Comparison of ENCODE assay signal across 1 cellular context in the genomic region with DNA sequence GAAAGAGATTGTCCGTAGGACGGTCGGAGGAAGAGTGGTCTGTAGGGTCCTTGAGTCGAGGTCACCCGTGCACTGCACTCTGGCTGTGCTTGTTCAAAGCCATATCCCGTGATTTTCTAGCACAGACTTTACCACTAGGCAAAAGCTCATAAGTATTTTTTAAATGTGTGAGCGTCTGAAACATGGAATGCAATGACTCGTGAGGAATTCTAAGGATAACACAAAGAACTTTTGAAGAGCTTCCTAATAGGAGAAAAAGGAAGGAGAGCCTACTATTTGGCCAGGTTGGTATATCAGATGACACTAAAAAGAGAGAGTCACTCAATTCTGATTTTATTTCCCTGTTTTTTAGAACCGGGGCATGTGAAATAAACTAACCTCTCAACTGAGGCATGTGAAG.
TF ChIP-seq lines count a peak whose summit lies in the region.

No MANE protein-coding gene starts in this region.

TF ChIP-seq in GM23338, 12 proteins besides CTCF, POLR2A, EP300 and RAD21 (continued from another document):
- no peak for TF ChIP-seq ZNF462 (CRISPR knock-in tag; IDR thresholded peaks at IDR 0.05)
- TF ChIP-seq CREB1 (CRISPR knock-in tag; IDR thresholded peaks at IDR 0.05; ENCODE audit: low read depth) = no peak
- no peak for TF ChIP-seq ZNF331 (CRISPR knock-in tag; IDR thresholded peaks at IDR 0.05; ENCODE audit: low read depth)
- TF ChIP-seq, protein P1, sequence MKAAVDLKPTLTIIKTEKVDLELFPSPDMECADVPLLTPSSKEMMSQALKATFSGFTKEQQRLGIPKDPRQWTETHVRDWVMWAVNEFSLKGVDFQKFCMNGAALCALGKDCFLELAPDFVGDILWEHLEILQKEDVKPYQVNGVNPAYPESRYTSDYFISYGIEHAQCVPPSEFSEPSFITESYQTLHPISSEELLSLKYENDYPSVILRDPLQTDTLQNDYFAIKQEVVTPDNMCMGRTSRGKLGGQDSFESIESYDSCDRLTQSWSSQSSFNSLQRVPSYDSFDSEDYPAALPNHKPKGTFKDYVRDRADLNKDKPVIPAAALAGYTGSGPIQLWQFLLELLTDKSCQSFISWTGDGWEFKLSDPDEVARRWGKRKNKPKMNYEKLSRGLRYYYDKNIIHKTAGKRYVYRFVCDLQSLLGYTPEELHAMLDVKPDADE (IDR thresholded peaks at IDR 0.05) = no peak
- TF ChIP-seq STAT1 (IDR thresholded peaks at IDR 0.05; ENCODE audit: unreplicated experiment) = no peak
- no peak for TF ChIP-seq EZH2phosphoT487 (IDR thresholded peaks at IDR 0.05; ENCODE audit: unreplicated experiment)
- TF ChIP-seq, protein P2, sequence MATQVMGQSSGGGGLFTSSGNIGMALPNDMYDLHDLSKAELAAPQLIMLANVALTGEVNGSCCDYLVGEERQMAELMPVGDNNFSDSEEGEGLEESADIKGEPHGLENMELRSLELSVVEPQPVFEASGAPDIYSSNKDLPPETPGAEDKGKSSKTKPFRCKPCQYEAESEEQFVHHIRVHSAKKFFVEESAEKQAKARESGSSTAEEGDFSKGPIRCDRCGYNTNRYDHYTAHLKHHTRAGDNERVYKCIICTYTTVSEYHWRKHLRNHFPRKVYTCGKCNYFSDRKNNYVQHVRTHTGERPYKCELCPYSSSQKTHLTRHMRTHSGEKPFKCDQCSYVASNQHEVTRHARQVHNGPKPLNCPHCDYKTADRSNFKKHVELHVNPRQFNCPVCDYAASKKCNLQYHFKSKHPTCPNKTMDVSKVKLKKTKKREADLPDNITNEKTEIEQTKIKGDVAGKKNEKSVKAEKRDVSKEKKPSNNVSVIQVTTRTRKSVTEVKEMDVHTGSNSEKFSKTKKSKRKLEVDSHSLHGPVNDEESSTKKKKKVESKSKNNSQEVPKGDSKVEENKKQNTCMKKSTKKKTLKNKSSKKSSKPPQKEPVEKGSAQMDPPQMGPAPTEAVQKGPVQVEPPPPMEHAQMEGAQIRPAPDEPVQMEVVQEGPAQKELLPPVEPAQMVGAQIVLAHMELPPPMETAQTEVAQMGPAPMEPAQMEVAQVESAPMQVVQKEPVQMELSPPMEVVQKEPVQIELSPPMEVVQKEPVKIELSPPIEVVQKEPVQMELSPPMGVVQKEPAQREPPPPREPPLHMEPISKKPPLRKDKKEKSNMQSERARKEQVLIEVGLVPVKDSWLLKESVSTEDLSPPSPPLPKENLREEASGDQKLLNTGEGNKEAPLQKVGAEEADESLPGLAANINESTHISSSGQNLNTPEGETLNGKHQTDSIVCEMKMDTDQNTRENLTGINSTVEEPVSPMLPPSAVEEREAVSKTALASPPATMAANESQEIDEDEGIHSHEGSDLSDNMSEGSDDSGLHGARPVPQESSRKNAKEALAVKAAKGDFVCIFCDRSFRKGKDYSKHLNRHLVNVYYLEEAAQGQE (IDR thresholded peaks at IDR 0.05; ENCODE audit: unreplicated experiment) = no peak
